In the genomic region with DNA sequence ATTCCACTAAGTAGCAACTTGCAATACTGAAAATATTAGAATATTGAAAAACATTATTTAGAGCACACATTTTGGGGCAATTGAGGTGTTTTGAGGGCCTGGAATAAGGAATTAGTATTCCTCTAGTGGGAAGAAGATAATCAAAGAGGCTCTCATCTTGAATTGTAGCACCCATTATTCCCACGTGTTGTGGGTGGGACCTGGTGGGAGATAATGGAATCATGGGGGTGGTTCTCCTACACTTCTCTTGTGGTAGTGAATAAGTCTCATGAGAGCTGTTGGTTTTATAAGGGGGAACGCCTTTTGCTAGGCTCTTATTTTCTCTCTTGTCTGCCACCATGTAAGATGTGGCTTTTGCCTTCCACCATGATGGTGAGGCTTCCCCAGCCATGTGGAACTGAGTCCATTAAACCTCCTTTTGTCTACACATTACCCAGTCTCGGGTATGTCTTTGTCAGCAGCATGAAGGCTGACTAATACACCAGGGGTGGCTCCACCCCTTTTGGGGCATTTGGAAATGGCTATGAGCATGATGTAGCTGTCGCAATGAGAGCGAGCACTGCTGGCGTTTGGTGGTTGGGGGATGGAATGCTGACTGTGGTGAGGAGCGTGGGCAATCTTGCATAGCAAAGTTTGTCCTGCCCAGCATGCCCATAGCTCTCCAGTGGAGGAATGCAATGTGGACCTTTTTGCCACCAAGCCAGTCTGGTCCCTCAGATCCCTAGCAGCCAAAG, we compare ENCODE assay signal across 19 cellular contexts.
A peak's percentile ranks its signal among the peaks of the same experiment; 100 is the strongest.
DNase-seq lines count a peak whose midpoint lies in the region; ATAC-seq, FAIRE-seq and TF ChIP-seq lines count a peak whose summit lies in the region.
"Had no signal": no experiment of that assay in that cellular context is flagged by ENCODE, and none has a peak within 500 bp of the region (broad histone marks: within the 10 kb centered on the region; RNA-seq: fewer than 3 reads in every experiment).

No MANE protein-coding gene starts in this region.

- no peak overlapping the region for H3K4me3 Mint-ChIP-seq in GM23338
- H3K4me3 Mint-ChIP-seq: activated CD8-positive, alpha-beta T cell treated with anti-CD3 and anti-CD28 coated beads for 36 hours; CD8-positive, alpha-beta memory T cell; dendritic cell treated with granulocyte-macrophage colony-stimulating factor and Interleukin-4, amounts not matched to agents 40 ng/mL and 50 ng/mL, for 4 days; nephron had no signal

- H3K9me3 Mint-ChIP-seq in GM23338, result no peaks in the 10 kb centered on the region
- H3K9me3 Mint-ChIP-seq: activated CD8-positive, alpha-beta T cell treated with anti-CD3 and anti-CD28 coated beads for 36 hours; dendritic cell treated with granulocyte-macrophage colony-stimulating factor and Interleukin-4, amounts not matched to agents 40 ng/mL and 50 ng/mL, for 4 days had no signal

- H3K27ac ChIP-seq in RWPE2 (ENCODE audit: poor library complexity, severe bottlenecking) (peak overlapping the region; percentile 62), GM23338 (ENCODE audit: low read depth) (no peak overlapping the region)
- H3K27ac ChIP-seq: lower lobe of right lung, SK-N-MC, tibial nerve had no signal

- H3K36me3 ChIP-seq in RWPE2 (ENCODE audit: low read depth), result no peaks in the 10 kb centered on the region
- H3K36me3 ChIP-seq in GM23338 (ENCODE audit: insufficient read depth), result no peaks in the 10 kb centered on the region
- H3K36me3 ChIP-seq: lower lobe of right lung, tibial nerve had no signal

- H2AFZ ChIP-seq in GM23338, result no peak overlapping the region

- FAIRE-seq in urothelium cell line (lab: Jason Lieb, UNC), result no peak
- FAIRE-seq: GM18507 had no signal

- H3K9me2 ChIP-seq in GM23338 (ENCODE audit: insufficient read depth), result no peaks in the 10 kb centered on the region

- H3K27me3 ChIP-seq in RWPE2 (ENCODE audit: insufficient read depth, poor library complexity, severe bottlenecking) (no peaks in the 10 kb centered on the region), GM23338 (ENCODE audit: insufficient read depth) (no peaks in the 10 kb centered on the region)
- H3K27me3 ChIP-seq: tibial nerve had no signal

- TF ChIP-seq CTCF in RWPE2 (IDR thresholded peaks at IDR 0.05; ENCODE audit: poor library complexity, severe bottlenecking) (no peak), fibroblast of mammary gland (conservative IDR thresholded peaks at IDR 0.05; ENCODE audit: control insufficient read depth, insufficient read depth, low read depth, low read length) (no peak), GM23338 (conservative IDR thresholded peaks at IDR 0.05; ENCODE audit: low read depth in 2 of 2) (no peak)

- H3K4me1 Mint-ChIP-seq in GM23338, result peaks cover 3% of the 10 kb centered on the region; the same call in 2 of the 3 replicates
- H3K4me1 Mint-ChIP-seq: CD8-positive, alpha-beta memory T cell; nephron had no signal

- no peaks in the 10 kb centered on the region for H3K79me2 ChIP-seq in GM23338 (replicated peaks; ENCODE audit: insufficient read depth)

- H3F3A ChIP-seq in GM23338 (replicated peaks; ENCODE audit: low read depth), result no peaks in the 10 kb centered on the region

- no peaks in the 10 kb centered on the region for H4K20me1 ChIP-seq in GM23338 (replicated peaks; ENCODE audit: insufficient read depth)

- H3K36me3 Mint-ChIP-seq in GM23338 (ENCODE audit: low read depth), result no peaks in the 10 kb centered on the region
- H3K36me3 Mint-ChIP-seq: CD8-positive, alpha-beta memory T cell had no signal

- H3K4me1 ChIP-seq in RWPE2 (ENCODE audit: insufficient read depth, poor library complexity, severe bottlenecking) (peaks cover 9% of the 10 kb centered on the region), GM23338 (ENCODE audit: insufficient read depth) (no peaks in the 10 kb centered on the region)
- H3K4me1 ChIP-seq: lower lobe of right lung, tibial nerve had no signal

- H3K4me3 ChIP-seq in RWPE2 (ENCODE audit: severe bottlenecking), result no peak overlapping the region
- H3K4me3 ChIP-seq in fibroblast of mammary gland (ENCODE audit: control insufficient read depth, low read depth, low read length), result no peak overlapping the region
- no peak overlapping the region for H3K4me3 ChIP-seq in GM23338
- H3K4me3 ChIP-seq: lower lobe of right lung, SK-N-MC, tibial nerve had no signal

- no peaks in the 10 kb centered on the region for H3K27me3 Mint-ChIP-seq in GM23338 (ENCODE audit: insufficient read depth, low read depth, poor library complexity)
- H3K27me3 Mint-ChIP-seq: activated CD8-positive, alpha-beta T cell treated with anti-CD3 and anti-CD28 coated beads for 36 hours; dendritic cell treated with granulocyte-macrophage colony-stimulating factor and Interleukin-4, amounts not matched to agents 40 ng/mL and 50 ng/mL, for 4 days had no signal

- H3K9me3 ChIP-seq in RWPE2 (ENCODE audit: severe bottlenecking), result no peaks in the 10 kb centered on the region
- H3K9me3 ChIP-seq: lower lobe of right lung, tibial nerve had no signal

- H3K4me2 ChIP-seq in GM23338, result no peak overlapping the region

- H3K27ac Mint-ChIP-seq in GM23338, result no peak overlapping the region
- H3K27ac Mint-ChIP-seq: activated CD8-positive, alpha-beta T cell treated with anti-CD3 and anti-CD28 coated beads for 36 hours; CD8-positive, alpha-beta memory T cell; dendritic cell treated with granulocyte-macrophage colony-stimulating factor and Interleukin-4, amounts not matched to agents 40 ng/mL and 50 ng/mL, for 4 days; nephron had no signal

- ATAC-seq in RWPE2 (ENCODE audit: low read depth), result peak; percentile 33; the same call in 1 of the 3 replicates
- no peak for ATAC-seq in HG03460 (IDR thresholded peaks at IDR 0.05; ENCODE audit: unreplicated experiment)
- ATAC-seq in GM23338, result no peak
- ATAC-seq: activated CD8-positive, alpha-beta T cell treated with anti-CD3 and anti-CD28 coated beads for 36 hours; lower lobe of right lung had no signal

- DNase-seq in HT1080 (ENCODE audit: low read depth), result peak; percentile 53
- DNase-seq in RWPE2 (ENCODE audit: low spot score), result no peak
- peak; percentile 81 for DNase-seq in fibroblast of mammary gland (ENCODE audit: low read depth)
- DNase-seq in urothelium cell line (ENCODE audit: low spot score), result peak; percentile 13
- DNase-seq in GM19240 (ENCODE audit: insufficient read length, low spot score), result no peak
- no peak for DNase-seq in GM23338 (ENCODE audit: low spot score)
- DNase-seq: activated CD8-positive, alpha-beta T cell treated with anti-CD3 and anti-CD28 coated beads for 36 hours; aorta; CD8-positive, alpha-beta memory T cell; GOT3; lower lobe of right lung; NCI-H2081; stimulated activated CD4-positive, alpha-beta T cell treated with anti-CD3 and anti-CD28 coated beads, Interleukin-2, amount 100 ng/mL, for 24 hours had no signal

TF ChIP-seq in GM23338, 12 proteins besides CTCF, POLR2A, EP300 and RAD21 (continues in another document):
- TF ChIP-seq NANOG (IDR thresholded peaks at IDR 0.05; ENCODE audit: borderline replicate concordance) (no peak), CREB1 (CRISPR knock-in tag; IDR thresholded peaks at IDR 0.05; ENCODE audit: low read depth) (no peak), EZH2phosphoT487 (IDR thresholded peaks at IDR 0.05; ENCODE audit: unreplicated experiment) (no peak), JUNB (IDR thresholded peaks at IDR 0.05; ENCODE audit: unreplicated experiment) (no peak), ZNF114 (CRISPR knock-in tag; IDR thresholded peaks at IDR 0.05) (no peak), STAT1 (IDR thresholded peaks at IDR 0.05; ENCODE audit: unreplicated experiment) (no peak), ZNF331 (CRISPR knock-in tag; IDR thresholded peaks at IDR 0.05; ENCODE audit: low read depth) (no peak), EZH2 (IDR thresholded peaks at IDR 0.05; ENCODE audit: low read depth, unreplicated experiment) (no peak), POLR2AphosphoS5 (IDR thresholded peaks at IDR 0.05; ENCODE audit: low read depth) (no peak)
- TF ChIP-seq, protein P1, sequence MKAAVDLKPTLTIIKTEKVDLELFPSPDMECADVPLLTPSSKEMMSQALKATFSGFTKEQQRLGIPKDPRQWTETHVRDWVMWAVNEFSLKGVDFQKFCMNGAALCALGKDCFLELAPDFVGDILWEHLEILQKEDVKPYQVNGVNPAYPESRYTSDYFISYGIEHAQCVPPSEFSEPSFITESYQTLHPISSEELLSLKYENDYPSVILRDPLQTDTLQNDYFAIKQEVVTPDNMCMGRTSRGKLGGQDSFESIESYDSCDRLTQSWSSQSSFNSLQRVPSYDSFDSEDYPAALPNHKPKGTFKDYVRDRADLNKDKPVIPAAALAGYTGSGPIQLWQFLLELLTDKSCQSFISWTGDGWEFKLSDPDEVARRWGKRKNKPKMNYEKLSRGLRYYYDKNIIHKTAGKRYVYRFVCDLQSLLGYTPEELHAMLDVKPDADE (IDR thresholded peaks at IDR 0.05), result no peak

Comparison
In these comparisons a context has a peak if more than half of its experiments do, and no peak if none do; other contexts are left out.
1. DNase-seq: peak in HT1080 (single experiment), fibroblast of mammary gland (single experiment) and urothelium cell line (single experiment); none in RWPE2 (single experiment), GM19240 (single experiment) and GM23338 (single experiment).